10 cellular contexts compared by ENCODE assay signal in genomic region chr11:99069831-99070444, GRCh38. TPM values are rescaled to one million over a fixed set of nuclear protein-coding genes. Genes with fewer than 3 reads are reported as not detected.
A peak's percentile ranks its signal among the peaks of the same experiment; 100 is the strongest.
DNase-seq lines count a peak whose midpoint lies in the region; ATAC-seq, FAIRE-seq and TF ChIP-seq lines count a peak whose summit lies in the region.
"Had no signal": no experiment of that assay in that cellular context is flagged by ENCODE, and none has a peak within 500 bp of the region (broad histone marks: within the 10 kb centered on the region; RNA-seq: fewer than 3 reads in every experiment).

No MANE protein-coding gene starts in this region.

- no peak for FAIRE-seq in urothelium cell line (lab: Jason Lieb, UNC)

- no peaks in the 10 kb centered on the region for H3K27me3 ChIP-seq in lung (ENCODE audit: control insufficient read depth, insufficient read depth)

- no peaks in the 10 kb centered on the region for H3K36me3 ChIP-seq in lung (ENCODE audit: control insufficient read depth in 2 of 2, insufficient read depth in 2 of 2, low read length in 2 of 2)

- no peaks in the 10 kb centered on the region for H3K9me3 ChIP-seq in lung (ENCODE audit: control insufficient read depth in 2 of 2, insufficient read depth in 1 of 2, low read length in 1 of 2)

- 6 to 10% methylated on average over 8 of the region's 8 CpGs for WGBS in lung, 2 donors

- H3K4me3 ChIP-seq in astrocyte of the spinal cord (ENCODE audit: low read depth, low read length): peak overlapping the region; percentile 55
- H3K4me3 ChIP-seq in lung: peak overlapping the region; percentile 41

- peak; percentile 9 for DNase-seq in NK-92 treated with Interleukin-12 subunit alpha and Interleukin-12 subunit beta, amount 100 ng/mL, for 24 hours (lab: John Stamatoyannopoulos, UW)
- DNase-seq in NK-92 (lab: John Stamatoyannopoulos, UW; ENCODE audit: unreplicated experiment) (no peak), NCI-H1105 (lab: John Stamatoyannopoulos, UW) (peak; percentile 74), astrocyte of the spinal cord (ENCODE audit: low read depth, low spot score) (peak; percentile 37), lung (ENCODE audit: low spot score) (no peak), urothelium cell line (ENCODE audit: low spot score) (peak; percentile 4), dermis blood vessel endothelial cell (no peak)

- ATAC-seq in HG02610 (IDR thresholded peaks at IDR 0.05; ENCODE audit: unreplicated experiment) (peak; percentile 79), lung (ENCODE audit: insufficient read depth, low FRiP score) (peak; percentile 27)

- TF ChIP-seq CTCF in astrocyte of the spinal cord (IDR thresholded peaks at IDR 0.05; ENCODE audit: low read depth, low read length) (peak; percentile 5), lung (IDR thresholded peaks at IDR 0.05; ENCODE audit: control extremely low read depth, extremely low read depth) (no peak)

- H3K4me1 ChIP-seq in lung (ENCODE audit: control insufficient read depth in 2 of 2, insufficient read depth in 2 of 2, low read length in 2 of 2): no peaks in the 10 kb centered on the region

- no peak overlapping the region for H3K27ac ChIP-seq in lung (ENCODE audit: low read depth in 1 of 2, low read length in 1 of 2)

- in situ Hi-C loops in astrocyte of the spinal cord (cut with HindIII; ENCODE audit: low sequenced_read_pairs): no loop called here

RNA-seq across cellular contexts. Expression of gene CNTN5, which starts 49.2 kb away (rescaled TPM):
- total RNA-seq in lung (under 1 TPM; 0.63 to 0.80 TPM), dermis blood vessel endothelial cell (not detected in 2 replicates)
- polyA plus RNA-seq in lung: under 1 TPM; 0.10 to 0.25 TPM
- total RNA-seq: subcutaneous adipose tissue had no signal
- polyA plus RNA-seq: BJ had no signal

Comparison
In these comparisons a context has a peak if more than half of its experiments do, and no peak if none do; other contexts are left out.
1. DNase-seq: peak in NK-92 treated with Interleukin-12 subunit alpha and Interleukin-12 subunit beta, amount 100 ng/mL, for 24 hours (single experiment), NCI-H1105 (single experiment), astrocyte of the spinal cord (single experiment) and urothelium cell line (single experiment); none in NK-92 (single experiment), lung (single experiment) and dermis blood vessel endothelial cell (single experiment).